In the genomic region with DNA sequence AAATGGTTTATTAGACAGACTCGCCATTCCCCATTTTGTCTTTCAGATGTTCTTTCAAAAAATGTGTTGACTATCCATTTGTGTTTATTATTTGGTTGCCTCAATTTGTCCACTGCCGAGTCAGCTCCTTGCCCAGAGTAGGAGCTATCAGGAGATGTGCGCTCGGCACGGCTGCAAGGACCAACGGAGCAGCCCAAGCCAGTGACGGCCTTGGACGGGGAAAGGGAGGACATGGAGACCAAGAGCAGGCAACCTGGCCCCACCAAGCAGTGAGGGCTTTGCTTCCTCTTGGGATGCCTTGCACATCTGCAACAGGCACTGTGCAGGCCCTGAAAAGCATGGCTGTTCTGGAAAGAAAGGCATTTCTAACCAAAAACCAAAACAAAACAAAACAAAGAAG, we compare ENCODE assay signal across 34 cellular contexts.
"Had no signal": no experiment of that assay in that cellular context is flagged by ENCODE, and none has a peak within 500 bp of the region (broad histone marks: within the 10 kb centered on the region; RNA-seq: fewer than 3 reads in every experiment).

No MANE protein-coding gene starts in this region.

- H3K27ac ChIP-seq: KMS-11 had no signal

- H3K27me3 ChIP-seq: MG63 had no signal

- H3K4me2 ChIP-seq: KMS-11 had no signal

- H3K9ac ChIP-seq: KMS-11 had no signal

- H3K4me3 ChIP-seq: MG63 had no signal

- DNase-seq: Karpas-422, Kasumi-1, MG63, MM.1S, MV-4-11, NCI-H1048, NCI-H1092, NCI-H1092 treated with DMSO at 0.1 percent for 48 hours, NCI-H1105, NCI-H1105 treated with DMSO at 0.1 percent for 48 hours, NCI-H1417, NCI-H1417 treated with DMSO at 0.1 percent for 48 hours, NCI-H1436, NCI-H1436 treated with DMSO at 0.1 percent for 48 hours, NCI-H146, NCI-H1694, NCI-H1694 treated with DMSO at 0.1 percent for 48 hours, NCI-H187, NCI-H187 treated with DMSO at 0.1 percent for 48 hours, NCI-H1930, NCI-H2029, NCI-H2029 treated with DMSO at 0.1 percent for 48 hours, NCI-H2081, NCI-H2081 treated with DMSO at 0.1 percent for 48 hours, NCI-H2107, NCI-H2171, NCI-H2171 treated with DMSO at 0.1 percent for 48 hours, NCI-H2227 treated with DMSO at 0.1 percent for 48 hours, NCI-H226, NCI-H345, NCI-H446, NCI-H446 treated with DMSO at 0.1 percent for 48 hours, NCI-H510A had no signal

- H3K9me3 ChIP-seq: MG63 had no signal

- H3K36me3 ChIP-seq: MG63 had no signal
